ENCODE assay signal across 14 cellular contexts in the genomic region with DNA sequence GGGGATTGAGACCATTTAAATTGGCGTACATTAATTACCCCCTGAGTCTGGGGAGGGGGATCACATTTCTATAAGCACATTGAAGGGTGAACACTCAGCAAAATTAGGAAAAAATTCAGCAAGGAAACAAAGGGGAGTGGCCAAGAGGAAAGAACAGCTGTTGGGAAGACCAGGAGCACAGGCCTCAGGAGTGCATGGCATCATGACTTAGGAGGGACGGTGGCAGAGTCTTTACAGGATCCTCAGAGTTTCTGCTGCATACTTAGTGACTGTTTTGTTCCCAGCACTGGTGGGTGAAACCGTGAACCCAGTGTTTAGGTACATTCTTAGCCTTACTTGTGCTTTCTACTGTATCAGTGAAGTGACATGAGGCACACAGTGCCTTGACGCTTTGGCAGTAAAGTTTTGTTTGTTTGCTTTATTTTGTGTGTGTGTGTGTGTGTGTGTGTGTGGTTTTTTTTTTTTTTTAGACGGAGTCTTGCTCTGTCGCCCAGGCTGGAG.
DNase-seq lines count a peak whose midpoint lies in the region; ATAC-seq and TF ChIP-seq lines count a peak whose summit lies in the region.
"Had no signal": no experiment of that assay in that cellular context is flagged by ENCODE, and none has a peak within 500 bp of the region (broad histone marks: within the 10 kb centered on the region; RNA-seq: fewer than 3 reads in every experiment).

No MANE protein-coding gene starts in this region.

- H3K4me1 ChIP-seq in gastroesophageal sphincter (peaks cover 3 to 93% (median 47%) of the 10 kb centered on the region in 3 donors), ovary (ENCODE audit: insufficient read depth) (peaks cover 4% of the 10 kb centered on the region)

- H3K9me3 Mint-ChIP-seq in osteocyte (ENCODE audit: unreplicated experiment), result no peaks in the 10 kb centered on the region
- H3K9me3 Mint-ChIP-seq: GM23338 had no signal

- H3K9me3 ChIP-seq in gastroesophageal sphincter (no peaks in the 10 kb centered on the region), ovary (no peaks in the 10 kb centered on the region)

- H3K36me3 ChIP-seq in gastroesophageal sphincter (peaks cover 10 to 73% of the 10 kb centered on the region in 2 donors), ovary (no peaks in the 10 kb centered on the region)

- no peak for TF ChIP-seq POLR2A in gastroesophageal sphincter (IDR thresholded peaks at IDR 0.05)
- TF ChIP-seq POLR2A in ovary (IDR thresholded peaks at IDR 0.05), result no peak

- no peaks in the 10 kb centered on the region for H3K27me3 Mint-ChIP-seq in osteocyte (ENCODE audit: unreplicated experiment)

- TF ChIP-seq CTCF in gastroesophageal sphincter (IDR thresholded peaks at IDR 0.05) (no peak), osteocyte (IDR thresholded peaks at IDR 0.05) (no peak), ovary (IDR thresholded peaks at IDR 0.05) (no peak)

- WGBS in gastroesophageal sphincter (ENCODE audit: low coverage in 1 of 2), 2 donors, result 53 to 93% methylated on average over 3 to 4 of the region's 6 CpGs
- 88 to 93% (median 92%) methylated on average over 6 of the region's 6 CpGs for WGBS in ovary, 3 donors

- no peak overlapping the region for H3K4me3 Mint-ChIP-seq in osteocyte (ENCODE audit: unreplicated experiment)
- H3K4me3 Mint-ChIP-seq: GM23338 had no signal

- H3K27ac Mint-ChIP-seq in osteocyte (ENCODE audit: unreplicated experiment), result peak overlapping the region; percentile 56
- H3K27ac Mint-ChIP-seq: GM23338 had no signal

- no peaks in the 10 kb centered on the region for H3K27me3 ChIP-seq in gastroesophageal sphincter
- no peaks in the 10 kb centered on the region for H3K27me3 ChIP-seq in ovary

- peak overlapping the region in 3 of 4 donors; percentile 52 to 92 (median 86) for H3K27ac ChIP-seq in gastroesophageal sphincter
- H3K27ac ChIP-seq in ovary, result no peak overlapping the region

- intact Hi-C loops in left ventricle myocardium superior (cut with micrococcal nuclease) (no loop called here), cardiac septum (cut with DNase I) (no loop called here), ovary (cut with DNase I) (no loop called here)

- no peak overlapping the region for H3K4me3 ChIP-seq in gastroesophageal sphincter
- H3K4me3 ChIP-seq in ovary, result no peak overlapping the region
- H3K4me3 ChIP-seq: GM23338 had no signal

- peaks cover 47% of the 10 kb centered on the region for H3K36me3 Mint-ChIP-seq in osteocyte (ENCODE audit: unreplicated experiment)

- DNase-seq in left ventricle myocardium superior, result no peak
- no peak for DNase-seq in cardiac septum (ENCODE audit: low spot score)
- no peak for DNase-seq in osteocyte (ENCODE audit: extremely low spot score, unreplicated experiment)
- DNase-seq in ovary, result no peak
- DNase-seq: C1 segment of cervical spinal cord, DMS79 treated with DMSO at 0.1 percent for 48 hours, MV-4-11, NCI-H1417, NCI-H1930 had no signal

- peaks cover 40% of the 10 kb centered on the region for H3K4me1 Mint-ChIP-seq in osteocyte (ENCODE audit: unreplicated experiment)

- ATAC-seq in left ventricle myocardium superior (peak; percentile 14), gastroesophageal sphincter (no peak), GM19023 (IDR thresholded peaks at IDR 0.05; ENCODE audit: unreplicated experiment) (no peak), HG03439 (IDR thresholded peaks at IDR 0.05; ENCODE audit: unreplicated experiment) (no peak)
- ATAC-seq: GM23338, HCT116 had no signal

- TF ChIP-seq EP300 in gastroesophageal sphincter (IDR thresholded peaks at IDR 0.05) (no peak), ovary (IDR thresholded peaks at IDR 0.05) (no peak)

Comparison
In these comparisons a context has a peak if more than half of its experiments do, and no peak if none do; other contexts are left out.
1. H3K27ac ChIP-seq: peak in gastroesophageal sphincter (3 of 4); none in ovary (0 of 2).